ENCODE assay signal across 16 cellular contexts in genomic region chr5:154162475-154163217, GRCh38. TPM values are rescaled to one million over a fixed set of nuclear protein-coding genes. Genes with fewer than 3 reads are reported as not detected.
DNase-seq lines count a peak whose midpoint lies in the region; ATAC-seq, FAIRE-seq and TF ChIP-seq lines count a peak whose summit lies in the region.
"Had no signal": no experiment of that assay in that cellular context is flagged by ENCODE, and none has a peak within 500 bp of the region (broad histone marks: within the 10 kb centered on the region; RNA-seq: fewer than 3 reads in every experiment).

No MANE protein-coding gene starts in this region.

- no peak for TF ChIP-seq CTCF in HepG2 (CRISPR knock-in tag; IDR thresholded peaks at IDR 0.05)
- no peak for TF ChIP-seq CTCF in right lobe of liver (IDR thresholded peaks at IDR 0.05)
- TF ChIP-seq CTCF in type B pancreatic cell (conservative IDR thresholded peaks at IDR 0.05): no peak

- in situ Hi-C loops in HepG2 (cut with HindIII; ENCODE audit: extremely low pct_ligation_motif_present, low pct_unique_long_range_greater_than_20kb): loop anchor here (25.0 kb wide), 1 partner anchor 1625 kb away; no protein-coding TSS in a partner anchor

- 11% methylated on average over 6 of the region's 7 CpGs for WGBS in HepG2 (ENCODE audit: low lambda C conversion rate)
- WGBS in right lobe of liver (ENCODE audit: insufficient coverage, low coverage, low lambda C conversion rate, missing lambda C conversion rate): 52% methylated on average over 4 of the region's 7 CpGs
- 84 to 85% methylated on average over 5 to 6 of the region's 7 CpGs for WGBS in mesodermal cell (ENCODE audit: insufficient coverage in 2 of 2), 2 experiments

- H3K9me3 ChIP-seq in HepG2 (ENCODE audit: low read length) (no peaks in the 10 kb centered on the region), right lobe of liver (no peaks in the 10 kb centered on the region), mesodermal cell (ENCODE audit: control insufficient read depth, low read length) (no peaks in the 10 kb centered on the region)
- H3K9me3 ChIP-seq: Caco-2 had no signal

- H3K9ac ChIP-seq in HepG2 (ENCODE audit: insufficient read depth, low read depth, low read length): no peak overlapping the region

- FAIRE-seq in HepG2 (lab: Jason Lieb, UNC): no peak
- FAIRE-seq: GM18507 had no signal

- no peak overlapping the region for H3K4me3 Mint-ChIP-seq in type B pancreatic cell
- H3K4me3 Mint-ChIP-seq: activated CD4-positive, alpha-beta memory T cell treated with anti-CD3 and anti-CD28 coated beads for 36 hours had no signal

- H3K4me3 ChIP-seq in HepG2 (replicated peaks in 1 of 3; ENCODE audit: insufficient read depth in 1 of 3, low read depth in 2 of 3, low read length in 3 of 3): no peak overlapping the region
- no peak overlapping the region for H3K4me3 ChIP-seq in right lobe of liver
- H3K4me3 ChIP-seq in mesodermal cell (ENCODE audit: extremely low read depth, insufficient read depth, low read length, poor library complexity, severe bottlenecking): no peak overlapping the region

- H3K4me1 ChIP-seq in HepG2 (ENCODE audit: insufficient read depth, low read length) (no peaks in the 10 kb centered on the region), right lobe of liver (no peaks in the 10 kb centered on the region), mesodermal cell (ENCODE audit: control insufficient read depth, insufficient read depth, low read length, poor library complexity, severe bottlenecking) (no peaks in the 10 kb centered on the region)
- H3K4me1 ChIP-seq: Caco-2 had no signal

- TF ChIP-seq POLR2A in HepG2 (IDR thresholded peaks at IDR 0.05; ENCODE audit: insufficient read depth in 1 of 2, low read depth in 2 of 2, low read length in 2 of 2): no peak
- TF ChIP-seq POLR2A in right lobe of liver (IDR thresholded peaks at IDR 0.05): no peak

- TF ChIP-seq EP300 in HepG2 (IDR thresholded peaks at IDR 0.05; ENCODE audit: low read depth in 2 of 2, low read length in 2 of 2) (no peak), HepG2 (CRISPR knock-in tag; IDR thresholded peaks at IDR 0.05; ENCODE audit: borderline replicate concordance) (no peak)

- no peak overlapping the region for H3K27ac ChIP-seq in HepG2 (ENCODE audit: extremely low read length, insufficient read depth, low read length)
- H3K27ac ChIP-seq in right lobe of liver: no peak overlapping the region
- H3K27ac ChIP-seq in mesodermal cell (ENCODE audit: low read depth, low read length, severe bottlenecking): peak overlapping the region; percentile 10

- POLR2A ChIA-PET in HepG2 (lab: Yijun Ruan, JAX): no interaction called here

- CTCF ChIA-PET in HepG2 (lab: Yijun Ruan, JAX; ENCODE audit: low intra/inter-chr PET ratio, low total read pairs): no interaction called here

- H3K27me3 ChIP-seq in HepG2 (ENCODE audit: control insufficient read depth in 1 of 2, insufficient read depth in 2 of 2, low read length in 2 of 2): peaks cover 0 to 3% of the 10 kb centered on the region in 2 experiments; a peak in 2 of 5 replicates
- no peaks in the 10 kb centered on the region for H3K27me3 ChIP-seq in right lobe of liver

- no peak overlapping the region for H3K4me2 ChIP-seq in HepG2 (ENCODE audit: low read depth, low read length)

- ATAC-seq in HepG2 (no peak), right lobe of liver (no peak)
- ATAC-seq: HCT116 had no signal

- intact Hi-C loops in HepG2 (cut with micrococcal nuclease; ENCODE audit: unreplicated experiment): no loop called here
- intact Hi-C loops in right lobe of liver (cut with DNase I): no loop called here

- no peaks in the 10 kb centered on the region for H3K36me3 Mint-ChIP-seq in type B pancreatic cell
- H3K36me3 Mint-ChIP-seq: activated CD4-positive, alpha-beta memory T cell treated with anti-CD3 and anti-CD28 coated beads for 36 hours had no signal

- no TSS peak for BruUV-seq in HepG2 (replicated peaks; lab: Mats Ljungman, UMichigan)

- no peak overlapping the region for H3K27ac Mint-ChIP-seq in type B pancreatic cell
- H3K27ac Mint-ChIP-seq: activated CD4-positive, alpha-beta memory T cell treated with anti-CD3 and anti-CD28 coated beads for 36 hours had no signal

- H3K36me3 ChIP-seq in HepG2 (replicated peaks in 1 of 2; ENCODE audit: control insufficient read depth in 1 of 2, insufficient read depth in 2 of 2, low read length in 2 of 2): no peaks in the 10 kb centered on the region
- no peaks in the 10 kb centered on the region for H3K36me3 ChIP-seq in right lobe of liver
- H3K36me3 ChIP-seq in mesodermal cell (ENCODE audit: control insufficient read depth, insufficient read depth, low read length): no peaks in the 10 kb centered on the region

- H3K9me3 Mint-ChIP-seq in type B pancreatic cell: no peaks in the 10 kb centered on the region
- H3K9me3 Mint-ChIP-seq: activated CD4-positive, alpha-beta memory T cell treated with anti-CD3 and anti-CD28 coated beads for 36 hours had no signal

- H3K27me3 Mint-ChIP-seq in type B pancreatic cell: peaks cover 80% of the 10 kb centered on the region

- TF ChIP-seq RAD21 in HepG2 (CRISPR knock-in tag; IDR thresholded peaks at IDR 0.05): no peak

- H3K4me1 Mint-ChIP-seq in type B pancreatic cell (ENCODE audit: unreplicated experiment): peaks cover 28% of the 10 kb centered on the region

- H4K20me1 ChIP-seq in HepG2 (ENCODE audit: insufficient read depth, low read length): no peaks in the 10 kb centered on the region

- H3K79me2 ChIP-seq in HepG2 (ENCODE audit: insufficient read depth, low read length): no peaks in the 10 kb centered on the region

- no peak for DNase-seq in HepG2 (ENCODE audit: low spot score)
- no peak for DNase-seq in right lobe of liver
- DNase-seq in SK-N-DZ (ENCODE audit: low spot score): peak; percentile 84
- DNase-seq in stimulated activated naive CD4-positive, alpha-beta T cell treated with Interleukin-2 at 50 U/mL for 16 hours (lab: John Stamatoyannopoulos, UW): no peak
- DNase-seq in SKM-1 treated with dmso at 0.1 percent for 144 hours (lab: John Stamatoyannopoulos, UW; ENCODE audit: unreplicated experiment): no peak
- no peak for DNase-seq in HT-29 (ENCODE audit: low spot score)
- no peak for DNase-seq in type B pancreatic cell (ENCODE audit: extremely low spot score, unreplicated experiment)
- DNase-seq: activated CD4-positive, alpha-beta memory T cell treated with anti-CD3 and anti-CD28 coated beads for 36 hours; Caco-2; NCI-H1092 treated with DMSO at 0.1 percent for 48 hours; NCI-H69; occipital lobe; trophoblast cell had no signal

- peak overlapping the region; percentile 0 for H2AFZ ChIP-seq in HepG2 (ENCODE audit: low read length)

TF ChIP-seq in HepG2, 621 proteins besides CTCF, POLR2A, EP300 and RAD21:
- TF ChIP-seq RARA (CRISPR knock-in tag; IDR thresholded peaks at IDR 0.05): no peak

RNA-seq across cellular contexts. Expression of gene GALNT10, which starts 27.9 kb away (rescaled TPM):
- total RNA-seq in HepG2 (2016; rRNA removed; fragmentation: Illumina TruSeq; extraction: Trizol) (6.2 and 8.1 TPM in 2 replicates), right lobe of liver (1 to 10 TPM; 4.0 to 9.7 (median 7.1) TPM), type B pancreatic cell (ENCODE audit: low replicate concordance) (18.2 and 23.0 TPM in 2 replicates)
- total RNA-seq in HepG2 (2016; cell fraction: cytosol; rRNA removed; fragmentation: Illumina TruSeq; extraction: Trizol; ENCODE audit: low read depth): 1.3 and 1.5 TPM in 2 replicates
- 4.7 and 8.5 TPM in 2 replicates for total RNA-seq in HepG2 (2016; cell fraction: insoluble cytoplasmic fraction; rRNA removed; fragmentation: Illumina TruSeq; extraction: Trizol)
- 5.1 and 5.4 TPM in 2 replicates for total RNA-seq in HepG2 (2016; cell fraction: membrane; rRNA removed; fragmentation: Illumina TruSeq; extraction: Trizol)
- total RNA-seq in HepG2 (2016; cell fraction: nucleus; rRNA removed; fragmentation: Illumina TruSeq; extraction: Trizol): 8.2 and 10.9 TPM in 2 replicates
- polyA plus RNA-seq in HepG2 (2011; rRNA removed): 11.2 and 12.0 TPM in 2 replicates
- polyA plus RNA-seq in HepG2 (2011; cell fraction: cytosol; rRNA removed): 5.5 and 5.6 TPM in 2 replicates
- 7.2 and 9.6 TPM in 2 replicates for polyA plus RNA-seq in HepG2 (2011; cell fraction: nucleus; rRNA removed)
- polyA plus RNA-seq in HepG2 (2012): 3.6 and 5.9 TPM in 2 replicates
- 1.3 and 1.9 TPM in 2 replicates for polyA plus RNA-seq in HepG2 (2016; cell fraction: cytosol; fragmentation: Illumina TruSeq; extraction: Trizol; ENCODE audit: low read depth)
- 4.3 and 5.7 TPM in 2 replicates for polyA plus RNA-seq in HepG2 (2016; cell fraction: insoluble cytoplasmic fraction; fragmentation: Illumina TruSeq; extraction: Trizol; ENCODE audit: low read depth)
- polyA plus RNA-seq in HepG2 (2016; cell fraction: membrane; fragmentation: Illumina TruSeq; extraction: Trizol; ENCODE audit: low read depth): 2.6 and 3.0 TPM in 2 replicates
- 10.3 and 10.9 TPM in 2 replicates for polyA plus RNA-seq in HepG2 (2016; cell fraction: nucleus; fragmentation: Illumina TruSeq; extraction: Trizol; ENCODE audit: insufficient read depth, low read depth)
- polyA minus RNA-seq in HepG2 (2011; rRNA and poly(A)+ RNA removed; ENCODE audit: low replicate concordance): 25.4 and 54.7 TPM in 2 replicates
- 6.4 and 7.0 TPM in 2 replicates for polyA minus RNA-seq in HepG2 (2011; cell fraction: cytosol; rRNA and poly(A)+ RNA removed)
- 7.5 and 8.5 TPM in 2 replicates for polyA minus RNA-seq in HepG2 (2011; cell fraction: nucleus; rRNA and poly(A)+ RNA removed)
- 2.4 TPM in 2 replicates for polyA plus RNA-seq in SK-N-DZ (2014; cell fraction: cytosol; rRNA removed)
- 1.9 and 2.2 TPM in 2 replicates for polyA plus RNA-seq in SK-N-DZ (2014; cell fraction: nucleus; rRNA removed)
- polyA plus RNA-seq in mesodermal cell (2013, experiment 1 of 2): 22.4 TPM
- polyA plus RNA-seq in mesodermal cell (2013, experiment 2 of 2): 23.0 TPM
- total RNA-seq in HT-29 (2014; rRNA removed; shearing (Covaris generic)): 6.4 and 8.0 TPM in 2 replicates
